Comparison of ENCODE assay signal across 1 cellular context in genomic region chr14:103093856-103094405, GRCh38.
TF ChIP-seq lines count a peak whose summit lies in the region.

No MANE protein-coding gene starts in this region.

TF ChIP-seq in H1, 55 proteins besides CTCF, POLR2A, EP300 and RAD21:
- no peak for TF ChIP-seq SAP30 (IDR thresholded peaks at IDR 0.05; ENCODE audit: insufficient read depth, insufficient replicate concordance, low read length)
- no peak for TF ChIP-seq SUZ12 (IDR thresholded peaks at IDR 0.05; ENCODE audit: low read length)
- no peak for TF ChIP-seq BRCA1 (IDR thresholded peaks at IDR 0.05; ENCODE audit: low read depth, low read length)
- TF ChIP-seq SIX5 (IDR thresholded peaks at IDR 0.05; ENCODE audit: low read depth, low read length): no peak
- no peak for TF ChIP-seq CHD2 (IDR thresholded peaks at IDR 0.05; ENCODE audit: low read length)
- no peak for TF ChIP-seq YY1 (IDR thresholded peaks at IDR 0.05; ENCODE audit: low read depth, low read length)
- no peak for TF ChIP-seq KDM5A (IDR thresholded peaks at IDR 0.05; ENCODE audit: low read length)
- TF ChIP-seq RXRA (IDR thresholded peaks at IDR 0.05; ENCODE audit: insufficient read depth, low read depth, low read length): no peak
- TF ChIP-seq BCL11A (IDR thresholded peaks at IDR 0.05; ENCODE audit: low read depth in 2 of 2, low read length in 2 of 2): no peak
- TF ChIP-seq EZH2 (IDR thresholded peaks at IDR 0.05; ENCODE audit: low read depth, low read length, severe bottlenecking): no peak
- no peak for TF ChIP-seq ZNF274 (IDR thresholded peaks at IDR 0.05; ENCODE audit: borderline replicate concordance, extremely low read depth, low read length)
- TF ChIP-seq E2F6 (IDR thresholded peaks at IDR 0.05): no peak
- no peak for TF ChIP-seq JUN (IDR thresholded peaks at IDR 0.05; ENCODE audit: low read depth, low read length)
- TF ChIP-seq GTF2F1 (IDR thresholded peaks at IDR 0.05; ENCODE audit: borderline replicate concordance, low read depth, low read length): no peak
- no peak for TF ChIP-seq SRF (IDR thresholded peaks at IDR 0.05; ENCODE audit: low read depth, low read length)
- TF ChIP-seq NANOG (IDR thresholded peaks at IDR 0.05; ENCODE audit: insufficient read depth, low read depth, low read length, poor library complexity, severe bottlenecking): no peak
